In the genomic region with DNA sequence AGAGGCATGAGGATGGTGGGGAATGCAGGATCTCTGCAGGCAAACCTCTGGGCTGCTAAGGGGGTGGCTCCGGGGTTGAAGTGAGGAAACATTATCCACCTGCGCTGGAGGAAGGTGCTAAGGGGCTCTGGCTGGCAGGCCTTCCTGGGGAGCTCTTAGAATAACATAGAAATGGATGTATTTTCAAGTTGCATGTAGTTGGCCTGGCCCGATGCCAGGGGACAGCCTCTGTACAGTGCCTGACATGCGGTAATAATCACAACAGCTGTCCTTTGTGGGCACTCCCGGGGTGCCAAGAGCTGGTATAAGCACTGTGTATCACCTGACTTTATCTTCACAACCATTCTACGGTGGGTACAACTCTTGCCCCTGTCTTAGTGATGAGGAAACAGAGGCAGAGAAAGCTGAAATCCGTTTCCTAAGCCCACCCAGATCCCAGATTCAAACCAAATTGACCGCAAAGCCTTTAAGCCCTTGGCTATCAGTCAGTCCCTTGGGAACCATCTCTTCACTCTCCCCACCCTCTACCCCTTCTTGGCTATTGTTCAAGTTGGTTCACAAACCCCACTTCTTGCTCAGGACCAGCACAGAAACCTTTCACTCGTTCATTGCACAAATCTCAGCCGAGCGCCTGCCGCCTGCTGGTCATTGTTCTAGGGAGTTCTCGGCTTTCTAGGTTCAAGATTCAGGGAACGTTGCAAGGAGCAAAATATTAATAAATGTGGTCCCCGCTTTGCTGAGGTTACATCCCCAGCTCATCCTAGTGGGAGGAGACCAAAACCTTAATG, we compare ENCODE assay signal across 1 cellular context.
TF ChIP-seq lines count a peak whose summit lies in the region.

No MANE protein-coding gene starts in this region.

TF ChIP-seq in K562, 482 proteins besides CTCF, POLR2A, EP300 and RAD21:
- TF ChIP-seq, protein P1, sequence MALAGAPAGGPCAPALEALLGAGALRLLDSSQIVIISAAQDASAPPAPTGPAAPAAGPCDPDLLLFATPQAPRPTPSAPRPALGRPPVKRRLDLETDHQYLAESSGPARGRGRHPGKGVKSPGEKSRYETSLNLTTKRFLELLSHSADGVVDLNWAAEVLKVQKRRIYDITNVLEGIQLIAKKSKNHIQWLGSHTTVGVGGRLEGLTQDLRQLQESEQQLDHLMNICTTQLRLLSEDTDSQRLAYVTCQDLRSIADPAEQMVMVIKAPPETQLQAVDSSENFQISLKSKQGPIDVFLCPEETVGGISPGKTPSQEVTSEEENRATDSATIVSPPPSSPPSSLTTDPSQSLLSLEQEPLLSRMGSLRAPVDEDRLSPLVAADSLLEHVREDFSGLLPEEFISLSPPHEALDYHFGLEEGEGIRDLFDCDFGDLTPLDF (CRISPR knock-in tag; IDR thresholded peaks at IDR 0.05), result no peak
- TF ChIP-seq NFIC (IDR thresholded peaks at IDR 0.05), result peak; percentile 77
